In genomic region chr7:143711727-143712324, GRCh38 we compare ENCODE assay signal across 3 cellular contexts. TPM values are rescaled to one million over a fixed set of nuclear protein-coding genes. Genes with fewer than 3 reads are reported as not detected.
"Had no signal": no experiment of that assay in that cellular context is flagged by ENCODE, and none has a peak within 500 bp of the region (broad histone marks: within the 10 kb centered on the region; RNA-seq: fewer than 3 reads in every experiment).

No MANE protein-coding gene starts in this region.

RNA-seq across cellular contexts. Expression of gene CTAGE6, which starts 45.7 kb away (rescaled TPM):
- total RNA-seq: ascending aorta, cardiac muscle cell, WTC11 had no signal
- polyA plus RNA-seq: cardiac muscle cell had no signal
